Comparison of ENCODE assay signal across 24 cellular contexts in genomic region chr5:137199201-137199600, GRCh38.
"Had no signal": no experiment of that assay in that cellular context is flagged by ENCODE, and none has a peak within 500 bp of the region (broad histone marks: within the 10 kb centered on the region; RNA-seq: fewer than 3 reads in every experiment).

No MANE protein-coding gene starts in this region.

- H3K36me3 Mint-ChIP-seq: activated naive CD8-positive, alpha-beta T cell had no signal

- H3K27me3 Mint-ChIP-seq: activated CD4-positive, alpha-beta T cell treated with anti-CD3 and anti-CD28 coated beads, Interleukin-2, amount 10 ng/mL, durations not matched to agents 7 days and 5 days had no signal

- H3K36me3 ChIP-seq: breast epithelium, Peyer's patch had no signal

- DNase-seq: activated CD4-positive, alpha-beta T cell treated with anti-CD3 and anti-CD28 coated beads, Interleukin-2, amount 10 ng/mL, durations not matched to agents 7 days and 5 days; activated CD4-positive, alpha-beta T cell treated with anti-CD3 and anti-CD28 coated beads, Interleukin-2, amount 50 U/mL, for 48 hours; activated CD8-positive, alpha-beta T cell treated with anti-CD3 and anti-CD28 coated beads, Interleukin-2, amount 10 ng/mL, durations not matched to agents 7 days and 5 days; activated gamma-delta T cell treated with Interleukin-2 at 50 U/mL for 16 hours; activated naive CD4-positive, alpha-beta T cell treated with anti-CD3 and anti-CD28 coated beads for 36 hours; activated naive CD8-positive, alpha-beta T cell treated with anti-CD3 and anti-CD28 coated beads, Interleukin-2, amount 50 U/mL, for 24 hours; activated T-cell treated with anti-CD3 and anti-CD28 coated beads, Interleukin-2, amount 50 U/mL, for 24 hours; aorta; body of pancreas; NCI-H1092 treated with DMSO at 0.1 percent for 48 hours; NCI-H1417; NCI-H187 treated with DMSO at 0.1 percent for 48 hours; NCI-H2081; NCI-H2227 treated with DMSO at 0.1 percent for 48 hours; NCI-H510A treated with DMSO at 0.1 percent for 48 hours; Peyer's patch; SIG-M5; SW 1271; T1000 had no signal

- H3K9me3 ChIP-seq: body of pancreas, breast epithelium, Peyer's patch had no signal

- H3K9me3 Mint-ChIP-seq: activated CD4-positive, alpha-beta T cell treated with anti-CD3 and anti-CD28 coated beads, Interleukin-2, amount 10 ng/mL, durations not matched to agents 7 days and 5 days; activated naive CD4-positive, alpha-beta T cell treated with anti-CD3 and anti-CD28 coated beads for 36 hours; activated naive CD8-positive, alpha-beta T cell treated with anti-CD3 and anti-CD28 coated beads, Interleukin-2, amount 50 U/mL, for 24 hours; activated T-cell treated with anti-CD3 and anti-CD28 coated beads, Interleukin-2, amount 50 U/mL, for 24 hours had no signal

- H3K27ac Mint-ChIP-seq: activated CD4-positive, alpha-beta T cell treated with anti-CD3 and anti-CD28 coated beads, Interleukin-2, amount 10 ng/mL, durations not matched to agents 7 days and 5 days; activated CD8-positive, alpha-beta T cell treated with anti-CD3 and anti-CD28 coated beads, Interleukin-2, amount 10 ng/mL, durations not matched to agents 7 days and 5 days; activated naive CD4-positive, alpha-beta T cell treated with anti-CD3 and anti-CD28 coated beads for 36 hours; activated naive CD8-positive, alpha-beta T cell; activated naive CD8-positive, alpha-beta T cell treated with anti-CD3 and anti-CD28 coated beads, Interleukin-2, amount 50 U/mL, for 24 hours; activated T-cell treated with anti-CD3 and anti-CD28 coated beads, Interleukin-2, amount 50 U/mL, for 24 hours had no signal

- H3K4me1 ChIP-seq: body of pancreas, breast epithelium, Peyer's patch had no signal

- H3K4me3 ChIP-seq: body of pancreas, breast epithelium, coronary artery, Peyer's patch had no signal

- H3K4me1 Mint-ChIP-seq: activated CD4-positive, alpha-beta T cell treated with anti-CD3 and anti-CD28 coated beads, Interleukin-2, amount 10 ng/mL, durations not matched to agents 7 days and 5 days; activated naive CD8-positive, alpha-beta T cell treated with anti-CD3 and anti-CD28 coated beads, Interleukin-2, amount 50 U/mL, for 24 hours had no signal

- H3K4me3 Mint-ChIP-seq: activated CD4-positive, alpha-beta T cell treated with anti-CD3 and anti-CD28 coated beads, Interleukin-2, amount 10 ng/mL, durations not matched to agents 7 days and 5 days; activated CD8-positive, alpha-beta T cell treated with anti-CD3 and anti-CD28 coated beads, Interleukin-2, amount 10 ng/mL, durations not matched to agents 7 days and 5 days; activated naive CD4-positive, alpha-beta T cell treated with anti-CD3 and anti-CD28 coated beads for 36 hours; activated naive CD8-positive, alpha-beta T cell; activated naive CD8-positive, alpha-beta T cell treated with anti-CD3 and anti-CD28 coated beads, Interleukin-2, amount 50 U/mL, for 24 hours; activated T-cell treated with anti-CD3 and anti-CD28 coated beads, Interleukin-2, amount 50 U/mL, for 24 hours had no signal

- H3K27me3 ChIP-seq: body of pancreas, breast epithelium, Peyer's patch had no signal

- H3K27ac ChIP-seq: body of pancreas, breast epithelium, coronary artery, Peyer's patch, RWPE1 had no signal

- ATAC-seq: activated CD8-positive, alpha-beta T cell treated with anti-CD3 and anti-CD28 coated beads, Interleukin-2, amount 10 ng/mL, durations not matched to agents 7 days and 5 days; activated naive CD8-positive, alpha-beta T cell treated with anti-CD3 and anti-CD28 coated beads, Interleukin-2, amount 50 U/mL, for 24 hours; body of pancreas; Right ventricle myocardium inferior had no signal
